ENCODE assay signal across 24 cellular contexts in the genomic region with DNA sequence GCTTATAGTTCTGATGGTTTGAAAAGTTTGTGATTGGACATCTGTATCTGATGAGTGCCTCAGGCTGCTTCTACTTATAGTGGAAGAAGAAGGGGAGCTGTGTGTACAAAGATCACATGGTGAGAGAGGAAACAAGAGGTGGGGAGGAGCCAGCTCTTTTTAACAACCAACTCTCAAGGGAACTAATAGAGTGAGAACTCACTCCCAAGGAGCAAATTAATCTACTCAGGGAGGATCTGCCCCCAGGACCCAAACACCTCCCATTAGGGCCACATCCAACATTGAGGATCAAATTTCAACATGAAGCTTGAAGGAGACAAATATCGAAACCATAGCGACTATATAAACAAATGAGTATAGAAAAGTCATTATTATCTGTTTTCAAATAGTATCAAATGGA.
DNase-seq lines count a peak whose midpoint lies in the region; TF ChIP-seq lines count a peak whose summit lies in the region.
"Had no signal": no experiment of that assay in that cellular context is flagged by ENCODE, and none has a peak within 500 bp of the region (broad histone marks: within the 10 kb centered on the region; RNA-seq: fewer than 3 reads in every experiment).

No MANE protein-coding gene starts in this region.

- H3K27me3 Mint-ChIP-seq in nephron progenitor cell (ENCODE audit: low read depth, poor library complexity) = no peaks in the 10 kb centered on the region
- H3K27me3 Mint-ChIP-seq: IgD-negative memory B cell had no signal

- no peak overlapping the region for H3K27ac ChIP-seq in MM.1S (ENCODE audit: low read length)
- H3K27ac ChIP-seq: dorsolateral prefrontal cortex, prostate gland, sigmoid colon had no signal

- H3K27ac Mint-ChIP-seq in nephron progenitor cell = peak overlapping the region; percentile 70
- H3K27ac Mint-ChIP-seq: activated CD4-positive, alpha-beta memory T cell treated with anti-CD3 and anti-CD28 coated beads, Interleukin-2, amount 10 ng/mL, durations not matched to agents 7 days and 5 days; activated naive CD8-positive, alpha-beta T cell treated with anti-CD3 and anti-CD28 coated beads, Interleukin-2, amount 10 ng/mL, durations not matched to agents 7 days and 5 days; CD4-positive, alpha-beta memory T cell; IgD-negative memory B cell had no signal

- H3K4me3 Mint-ChIP-seq in nephron progenitor cell = no peak overlapping the region
- H3K4me3 Mint-ChIP-seq: activated CD4-positive, alpha-beta memory T cell treated with anti-CD3 and anti-CD28 coated beads, Interleukin-2, amount 10 ng/mL, durations not matched to agents 7 days and 5 days; activated naive CD8-positive, alpha-beta T cell treated with anti-CD3 and anti-CD28 coated beads, Interleukin-2, amount 10 ng/mL, durations not matched to agents 7 days and 5 days; CD4-positive, alpha-beta memory T cell; central memory CD8-positive, alpha-beta T cell; H9; IgD-negative memory B cell had no signal

- H3K4me1 Mint-ChIP-seq in nephron progenitor cell = peaks cover 23% of the 10 kb centered on the region
- H3K4me1 Mint-ChIP-seq: activated CD4-positive, alpha-beta memory T cell treated with anti-CD3 and anti-CD28 coated beads, Interleukin-2, amount 10 ng/mL, durations not matched to agents 7 days and 5 days; activated naive CD8-positive, alpha-beta T cell treated with anti-CD3 and anti-CD28 coated beads, Interleukin-2, amount 10 ng/mL, durations not matched to agents 7 days and 5 days; CD4-positive, alpha-beta memory T cell; central memory CD8-positive, alpha-beta T cell had no signal

- H3K9me3 ChIP-seq in MM.1S (replicated peaks; ENCODE audit: insufficient read depth, low read length) = no peaks in the 10 kb centered on the region
- H3K9me3 ChIP-seq: prostate gland had no signal

- no peak overlapping the region for H3K4me2 ChIP-seq in MM.1S (ENCODE audit: low read depth, low read length)

- DNase-seq in ELF-1 (ENCODE audit: low read depth, low spot score) (peak; percentile 16), M059J (ENCODE audit: low read depth) (peak; percentile 32), SK-MEL-5 (ENCODE audit: low read depth, low spot score) (peak; percentile 91), nephron progenitor cell (peak; percentile 3), ecto neural progenitor cell (ENCODE audit: low spot score) (no peak), MM.1S (no peak)
- no peak for DNase-seq in stimulated activated CD4-positive, alpha-beta T cell treated with anti-CD3 and anti-CD28 coated beads, Interleukin-2, amount 100 ng/mL, for 48 hours
- DNase-seq: activated CD4-positive, alpha-beta memory T cell treated with anti-CD3 and anti-CD28 coated beads, Interleukin-2, amount 10 ng/mL, durations not matched to agents 7 days and 5 days; activated CD4-positive, CD25-positive, alpha-beta regulatory T cell treated with anti-CD3 and anti-CD28 coated beads, Interleukin-2, amount 50 U/mL, for 72 hours; activated effector memory CD4-positive, alpha-beta T cell treated with Interleukin-2 at 50 U/mL for 16 hours; activated naive CD8-positive, alpha-beta T cell treated with anti-CD3 and anti-CD28 coated beads, Interleukin-2, amount 10 ng/mL, durations not matched to agents 7 days and 5 days; CD4-positive, alpha-beta memory T cell; DMS153; dorsolateral prefrontal cortex; GF-D8; H9; kidney glomerular epithelial cell; NCI-H1694; Right ventricle myocardium superior; sigmoid colon; stimulated activated naive CD8-positive, alpha-beta T cell treated with anti-CD3 and anti-CD28 coated beads, Interleukin-15, Interleukin-2, amounts not matched to agents 100 U/mL and 50 U/mL, for 24 hours had no signal

- peaks cover 48% of the 10 kb centered on the region for H3K9me3 Mint-ChIP-seq in nephron progenitor cell
- H3K9me3 Mint-ChIP-seq: activated CD4-positive, alpha-beta memory T cell treated with anti-CD3 and anti-CD28 coated beads, Interleukin-2, amount 10 ng/mL, durations not matched to agents 7 days and 5 days; activated naive CD8-positive, alpha-beta T cell treated with anti-CD3 and anti-CD28 coated beads, Interleukin-2, amount 10 ng/mL, durations not matched to agents 7 days and 5 days; central memory CD8-positive, alpha-beta T cell had no signal

- H2AFZ ChIP-seq in MM.1S (ENCODE audit: low read length) = no peak overlapping the region

- TF ChIP-seq CTCF in nephron progenitor cell (IDR thresholded peaks at IDR 0.05) = no peak
- no peak for TF ChIP-seq CTCF in MM.1S (IDR thresholded peaks at IDR 0.05; ENCODE audit: low read length)

- no peak overlapping the region for H3K9ac ChIP-seq in MM.1S (ENCODE audit: low read length)

- no peaks in the 10 kb centered on the region for H3K27me3 ChIP-seq in MM.1S (replicated peaks; ENCODE audit: insufficient read depth, low read length)
- H3K27me3 ChIP-seq: dorsolateral prefrontal cortex, sigmoid colon had no signal

- in situ Hi-C loops in SK-MEL-5 (cut with HindIII; ENCODE audit: low pct_unique_long_range_greater_than_20kb, low sequenced_read_pairs) = no loop called here

- peaks cover 21% of the 10 kb centered on the region for H3K36me3 Mint-ChIP-seq in nephron progenitor cell (ENCODE audit: low read depth)
- H3K36me3 Mint-ChIP-seq: activated naive CD8-positive, alpha-beta T cell treated with anti-CD3 and anti-CD28 coated beads, Interleukin-2, amount 10 ng/mL, durations not matched to agents 7 days and 5 days; CD4-positive, alpha-beta memory T cell; IgD-negative memory B cell had no signal

- H3K79me2 ChIP-seq in MM.1S (ENCODE audit: low read length) = no peaks in the 10 kb centered on the region

- H3K9me2 ChIP-seq in MM.1S (replicated peaks; ENCODE audit: insufficient read depth, low read length) = no peaks in the 10 kb centered on the region

- H3K4me1 ChIP-seq in MM.1S (ENCODE audit: low read length) = no peaks in the 10 kb centered on the region
- H3K4me1 ChIP-seq: prostate gland, sigmoid colon had no signal

- no peaks in the 10 kb centered on the region for H3F3A ChIP-seq in MM.1S (ENCODE audit: insufficient read depth, low read length)

- no peak overlapping the region for H3K4me3 ChIP-seq in MM.1S (ENCODE audit: low read length)
- H3K4me3 ChIP-seq: dorsolateral prefrontal cortex, prostate gland, sigmoid colon had no signal

- no peaks in the 10 kb centered on the region for H3K36me3 ChIP-seq in MM.1S (replicated peaks; ENCODE audit: insufficient read depth, low read length)
- H3K36me3 ChIP-seq: prostate gland, sigmoid colon had no signal

- H4K20me1 ChIP-seq in MM.1S (ENCODE audit: insufficient read depth, low read length) = no peaks in the 10 kb centered on the region

Comparison
In these comparisons a context has a peak if more than half of its experiments do, and no peak if none do; other contexts are left out.
1. DNase-seq: peak in ELF-1 (single experiment), M059J (single experiment), SK-MEL-5 (single experiment) and nephron progenitor cell (single experiment); none in ecto neural progenitor cell (single experiment), MM.1S (single experiment) and stimulated activated CD4-positive, alpha-beta T cell treated with anti-CD3 and anti-CD28 coated beads, Interleukin-2, amount 100 ng/mL, for 48 hours (0 of 2).